Comparison of ENCODE assay signal across 15 cellular contexts in genomic region chr4:168717852-168718251, GRCh38.
DNase-seq lines count a peak whose midpoint lies in the region; ATAC-seq, FAIRE-seq and TF ChIP-seq lines count a peak whose summit lies in the region.
"Had no signal": no experiment of that assay in that cellular context is flagged by ENCODE, and none has a peak within 500 bp of the region (broad histone marks: within the 10 kb centered on the region; RNA-seq: fewer than 3 reads in every experiment).

No MANE protein-coding gene starts in this region.

- H3K4me3 ChIP-seq in astrocyte (ENCODE audit: insufficient read depth, low read depth, low read length) (no peak overlapping the region), fibroblast of the aortic adventitia (ENCODE audit: low read depth, low read length) (no peak overlapping the region), upper lobe of right lung (no peak overlapping the region)

- peak overlapping the region; percentile 28 for H3K27ac Mint-ChIP-seq in astrocyte (ENCODE audit: unreplicated experiment)
- H3K27ac Mint-ChIP-seq: mesothelial cell of epicardium; stimulated activated effector memory CD8-positive, alpha-beta T cell treated with anti-CD3 and anti-CD28 coated beads, Interleukin-12 subunit alpha, Interleukin-12 subunit beta, amount 100 ng/mL, for 72 hours had no signal

- no peaks in the 10 kb centered on the region for H3K27me3 Mint-ChIP-seq in astrocyte (ENCODE audit: low read depth, unreplicated experiment)

- TF ChIP-seq CTCF in astrocyte (IDR thresholded peaks at IDR 0.05; ENCODE audit: insufficient read depth, low read depth, low read length) (no peak), fibroblast of the aortic adventitia (IDR thresholded peaks at IDR 0.05; ENCODE audit: insufficient read depth, low read length) (no peak), upper lobe of right lung (IDR thresholded peaks at IDR 0.05) (no peak)

- H3K36me3 ChIP-seq in astrocyte (ENCODE audit: insufficient read depth, low read length) (peaks cover 3% of the 10 kb centered on the region), upper lobe of right lung (no peaks in the 10 kb centered on the region)

- H3K4me2 ChIP-seq in astrocyte (ENCODE audit: low read length), result no peak overlapping the region

- H3K9ac ChIP-seq in astrocyte (ENCODE audit: low read length), result no peak overlapping the region

- no peak overlapping the region for H2AFZ ChIP-seq in astrocyte (ENCODE audit: low read depth, low read length)

- H3K9me3 ChIP-seq in astrocyte (ENCODE audit: insufficient read depth, low read depth, low read length) (no peaks in the 10 kb centered on the region), upper lobe of right lung (no peaks in the 10 kb centered on the region)

- peaks cover 36% of the 10 kb centered on the region for H3K4me1 Mint-ChIP-seq in astrocyte (ENCODE audit: low read depth, unreplicated experiment)

- H3K79me2 ChIP-seq in astrocyte (ENCODE audit: insufficient read depth, low read length), result peaks cover 9% of the 10 kb centered on the region

- ATAC-seq in upper lobe of right lung, result peak; percentile 88
- no peak for ATAC-seq in HG03025 (IDR thresholded peaks at IDR 0.05; ENCODE audit: low FRiP score, unreplicated experiment)
- no peak for ATAC-seq in HG03460 (IDR thresholded peaks at IDR 0.05; ENCODE audit: unreplicated experiment)
- ATAC-seq: stimulated activated effector memory CD8-positive, alpha-beta T cell treated with anti-CD3 and anti-CD28 coated beads, Interleukin-12 subunit alpha, Interleukin-12 subunit beta, amount 100 ng/mL, for 72 hours had no signal

- no peak overlapping the region for H3K27ac ChIP-seq in astrocyte (ENCODE audit: low read depth, low read length)
- H3K27ac ChIP-seq in upper lobe of right lung, result peak overlapping the region; percentile 65

- FAIRE-seq in astrocyte (lab: Jason Lieb, UNC), result peak; percentile 67

- H4K20me1 ChIP-seq in astrocyte (ENCODE audit: insufficient read depth, low read length), result no peaks in the 10 kb centered on the region

- H3K4me1 ChIP-seq in astrocyte (ENCODE audit: insufficient read depth, low read length) (peaks cover 9% of the 10 kb centered on the region), upper lobe of right lung (peaks cover 21% of the 10 kb centered on the region)

- intact Hi-C loops in upper lobe of right lung (cut with DNase I), result loop anchor here (10.0 kb wide), 2 partner anchors 117 to 187 kb away; no protein-coding TSS in a partner anchor

- no peak overlapping the region for H3K4me3 Mint-ChIP-seq in astrocyte (ENCODE audit: unreplicated experiment)
- H3K4me3 Mint-ChIP-seq: mesothelial cell of epicardium; stimulated activated effector memory CD8-positive, alpha-beta T cell treated with anti-CD3 and anti-CD28 coated beads, Interleukin-12 subunit alpha, Interleukin-12 subunit beta, amount 100 ng/mL, for 72 hours had no signal

- peaks cover 39% of the 10 kb centered on the region for H3K36me3 Mint-ChIP-seq in astrocyte (ENCODE audit: low read depth, unreplicated experiment)
- H3K36me3 Mint-ChIP-seq: stimulated activated effector memory CD8-positive, alpha-beta T cell treated with anti-CD3 and anti-CD28 coated beads, Interleukin-12 subunit alpha, Interleukin-12 subunit beta, amount 100 ng/mL, for 72 hours had no signal

- H3K9me3 Mint-ChIP-seq in astrocyte (ENCODE audit: unreplicated experiment), result no peaks in the 10 kb centered on the region

- H3K27me3 ChIP-seq in astrocyte (ENCODE audit: insufficient read depth, low read length), result no peaks in the 10 kb centered on the region
- H3K27me3 ChIP-seq in upper lobe of right lung, result no peaks in the 10 kb centered on the region

- peak; percentile 91 for DNase-seq in astrocyte (ENCODE audit: low read depth)
- DNase-seq in fibroblast of the aortic adventitia (ENCODE audit: low read depth), result peak; percentile 58
- peak; percentile 53 for DNase-seq in myocyte (ENCODE audit: low read depth)
- no peak for DNase-seq in upper lobe of right lung
- no peak for DNase-seq in NCI-H2107 treated with DMSO at 0.1 percent for 48 hours (lab: John Stamatoyannopoulos, UW; ENCODE audit: unreplicated experiment)
- DNase-seq: C1 segment of cervical spinal cord; EL; KG1; NCI-H187; posterior cingulate gyrus; stimulated activated CD4-positive, alpha-beta T cell treated with anti-CD3 and anti-CD28 coated beads, Interleukin-4, amount 100 ng/mL, for 1 hour had no signal

Comparison
In these comparisons a context has a peak if more than half of its experiments do, and no peak if none do; other contexts are left out.
1. DNase-seq: peak in astrocyte (single experiment), fibroblast of the aortic adventitia (single experiment) and myocyte (single experiment); none in upper lobe of right lung (single experiment) and NCI-H2107 treated with DMSO at 0.1 percent for 48 hours (single experiment).